8 cellular contexts compared by ENCODE assay signal in genomic region chr3:101676219-101676764, GRCh38. TPM values are rescaled to one million over a fixed set of nuclear protein-coding genes. Genes with fewer than 3 reads are reported as not detected.
DNase-seq lines count a peak whose midpoint lies in the region; ATAC-seq, FAIRE-seq and TF ChIP-seq lines count a peak whose summit lies in the region.

No MANE protein-coding gene starts in this region.

- POLR2A ChIA-PET in A549 (lab: Yijun Ruan, JAX), result interaction anchor here (0.5 to 3.6 kb wide), 10 partner anchors 9 to 1275 kb away, joined by 3 to 62 read pairs (median 6); partner anchors contain the start of genes CEP97, LNP1, NXPE3 and PCNP

- no peaks in the 10 kb centered on the region for H3K9me3 ChIP-seq in A549

- ATAC-seq in A549, result peak; percentile 84 to 93
- ATAC-seq in GM19043 (IDR thresholded peaks at IDR 0.05; ENCODE audit: low read depth, unreplicated experiment), result peak; percentile 80
- peak; percentile 69 for ATAC-seq in HG03378 (IDR thresholded peaks at IDR 0.05; ENCODE audit: unreplicated experiment)

- DNase-seq in A549 (ENCODE audit: low read depth in 1 of 2, low spot score in 1 of 2) (peak; percentile 82 to 95), lung microvascular endothelial cell (ENCODE audit: low read depth in 2 of 2) (peak; percentile 91 to 97), NCI-H69 (lab: John Stamatoyannopoulos, UW) (no peak)
- peak; percentile 90 for DNase-seq in activated CD4-positive, CD25-positive, alpha-beta regulatory T cell treated with anti-CD3 and anti-CD28 coated beads, Interleukin-2, amount 50 U/mL, for 72 hours
- DNase-seq in stimulated activated CD8-positive, alpha-beta memory T cell treated with anti-CD3 and anti-CD28 coated beads, Interleukin-12 subunit alpha, Interleukin-12 subunit beta, amount 100 ng/mL, for 24 hours (ENCODE audit: extremely low read depth), result peak; percentile 93

- no peaks in the 10 kb centered on the region for H3K9me3 Mint-ChIP-seq in dendritic cell treated with granulocyte-macrophage colony-stimulating factor and Interleukin-4, amounts not matched to agents 40 ng/mL and 50 ng/mL, for 4 days

- no peak for FAIRE-seq in A549 (lab: Jason Lieb, UNC)

- H3K4me1 Mint-ChIP-seq in dendritic cell treated with granulocyte-macrophage colony-stimulating factor and Interleukin-4, amounts not matched to agents 40 ng/mL and 50 ng/mL, for 4 days (ENCODE audit: low read depth), result peaks cover 40% of the 10 kb centered on the region

- H3K27ac ChIP-seq in A549, result peak overlapping the region; percentile 90 to 92

- intact Hi-C loops in dendritic cell treated with granulocyte-macrophage colony-stimulating factor and Interleukin-4, amounts not matched to agents 40 ng/mL and 50 ng/mL, for 4 days (cut with micrococcal nuclease), result loop anchor here (2.0 to 5.0 kb wide), 3 partner anchors 103 to 1414 kb away; partner anchors contain the start of genes NXPE3 and TBC1D23

- 1% methylated on average over 15 of the region's 57 CpGs for WGBS in A549 (ENCODE audit: missing lambda C conversion rate)

- TF ChIP-seq EP300 in A549 (IDR thresholded peaks at IDR 0.05), result no peak

- H3K27ac Mint-ChIP-seq in dendritic cell treated with granulocyte-macrophage colony-stimulating factor and Interleukin-4, amounts not matched to agents 40 ng/mL and 50 ng/mL, for 4 days, result peak overlapping the region; percentile 98

- H3K27me3 Mint-ChIP-seq in dendritic cell treated with granulocyte-macrophage colony-stimulating factor and Interleukin-4, amounts not matched to agents 40 ng/mL and 50 ng/mL, for 4 days, result no peaks in the 10 kb centered on the region

- peak overlapping the region; percentile 89 for H3K4me3 Mint-ChIP-seq in dendritic cell treated with granulocyte-macrophage colony-stimulating factor and Interleukin-4, amounts not matched to agents 40 ng/mL and 50 ng/mL, for 4 days

- TF ChIP-seq POLR2A in A549 (IDR thresholded peaks at IDR 0.05; ENCODE audit: low read length), result peak; percentile 75

- peak overlapping the region; percentile 74 for H3K4me2 ChIP-seq in A549

- peaks cover 22% of the 10 kb centered on the region for H3K4me1 ChIP-seq in A549

- H3K36me3 Mint-ChIP-seq in dendritic cell treated with granulocyte-macrophage colony-stimulating factor and Interleukin-4, amounts not matched to agents 40 ng/mL and 50 ng/mL, for 4 days (ENCODE audit: low read depth), result peaks cover 51% of the 10 kb centered on the region

- no peak for TF ChIP-seq RAD21 in A549 (conservative IDR thresholded peaks at IDR 0.05 in 1 of 2, IDR thresholded peaks at IDR 0.05 in 1 of 2)

- CTCF ChIA-PET in A549 (lab: Yijun Ruan, JAX), result interaction anchor here (1.0 to 4.3 kb wide), 9 partner anchors 11 to 104 kb away, joined by 3 to 30 read pairs (median 6); partner anchors contain the start of genes PCNP and RPL24

- H3K4me3 ChIP-seq in A549, result peak overlapping the region; percentile 95

- TF ChIP-seq CTCF in A549 (IDR thresholded peaks at IDR 0.05), result no peak

TF ChIP-seq in A549, 52 proteins besides CTCF, POLR2A, EP300 and RAD21:
- TF ChIP-seq ZC3H11A (IDR thresholded peaks at IDR 0.05) (no peak), BCL3 (IDR thresholded peaks at IDR 0.05) (peak; percentile 29; the same call in 1 of the 3 replicates), ZNF302 (CRISPR knock-in tag; IDR thresholded peaks at IDR 0.05) (no peak), FOSL2 (IDR thresholded peaks at IDR 0.05) (no peak), FOSL2 (CRISPR knock-in tag; IDR thresholded peaks at IDR 0.05) (no peak), ELK1 (IDR thresholded peaks at IDR 0.05; ENCODE audit: low read depth, low read length) (no peak), MAFK (IDR thresholded peaks at IDR 0.05; ENCODE audit: partially characterized antibody) (no peak), NFE2L2 (conservative IDR thresholded peaks at IDR 0.05; ENCODE audit: low read length) (no peak), JUNB (IDR thresholded peaks at IDR 0.05) (no peak), TP53 (CRISPR knock-in tag; IDR thresholded peaks at IDR 0.05) (no peak), MAX (IDR thresholded peaks at IDR 0.05) (peak; percentile 71), MAZ (IDR thresholded peaks at IDR 0.05; ENCODE audit: borderline replicate concordance, low read depth, low read length) (no peak), RARB (CRISPR knock-in tag; IDR thresholded peaks at IDR 0.05) (no peak), HMGXB4 (CRISPR knock-in tag; IDR thresholded peaks at IDR 0.05; ENCODE audit: borderline replicate concordance) (0 out of 2 replicates have a peak, but pooled peaks have one; percentile 12), USF2 (IDR thresholded peaks at IDR 0.05) (no peak), PHF8 (IDR thresholded peaks at IDR 0.05; ENCODE audit: borderline replicate concordance, low read depth) (0 out of 2 replicates have a peak, but pooled peaks have one; percentile 11), CBX8 (IDR thresholded peaks at IDR 0.05) (no peak), HOXA7 (CRISPR knock-in tag; IDR thresholded peaks at IDR 0.05) (no peak)

RNA-seq across cellular contexts. Expression of gene ZBTB11, which starts 0.6 kb away (rescaled TPM):
- polyA plus RNA-seq in A549 (2011; rRNA removed), result 18.8 and 24.3 TPM in 2 replicates
- polyA plus RNA-seq in A549 (2012; cell fraction: cytosol; rRNA removed), result 3.5 and 3.9 TPM in 2 replicates
- polyA plus RNA-seq in A549 (2012; cell fraction: nucleus; rRNA removed), result 5.7 and 7.6 TPM in 2 replicates
- 11.3 to 12.0 TPM (median 11.6 TPM) in 3 replicates for polyA plus RNA-seq in A549 (2017; fragmentation: RNase III; extraction: RNeasy Plus Mini Kit Qiagen cat#74134 plus additional on column Dnase treatment)
- polyA minus RNA-seq in A549 (2011; rRNA and poly(A)+ RNA removed), result 12.2 and 13.3 TPM in 2 replicates
- total RNA-seq in lung microvascular endothelial cell, result 12.2 and 18.5 TPM in 2 replicates

RNA-seq across cellular contexts. Expression of gene RPL24, which starts 10.2 kb away (rescaled TPM):
- 1,426 and 1,646 TPM in 2 replicates for polyA plus RNA-seq in A549 (2011; rRNA removed)
- polyA plus RNA-seq in A549 (2012; cell fraction: cytosol; rRNA removed), result 1,239 and 1,439 TPM in 2 replicates
- 271 and 403 TPM in 2 replicates for polyA plus RNA-seq in A549 (2012; cell fraction: nucleus; rRNA removed)
- 1,830 to 2,100 TPM (median 1,839 TPM) in 3 replicates for polyA plus RNA-seq in A549 (2017; fragmentation: RNase III; extraction: RNeasy Plus Mini Kit Qiagen cat#74134 plus additional on column Dnase treatment)
- 291 and 481 TPM in 2 replicates for polyA minus RNA-seq in A549 (2011; rRNA and poly(A)+ RNA removed)
- 2,417 and 3,012 TPM in 2 replicates for total RNA-seq in lung microvascular endothelial cell

RNA-seq across cellular contexts. Expression of gene CEP97, which starts 48.1 kb away (rescaled TPM):
- polyA plus RNA-seq in A549 (2011; rRNA removed), result 4.0 and 6.7 TPM in 2 replicates
- 0.74 and 1.0 TPM in 2 replicates for polyA plus RNA-seq in A549 (2012; cell fraction: cytosol; rRNA removed)
- 1.0 and 2.2 TPM in 2 replicates for polyA plus RNA-seq in A549 (2012; cell fraction: nucleus; rRNA removed)
- polyA plus RNA-seq in A549 (2017; fragmentation: RNase III; extraction: RNeasy Plus Mini Kit Qiagen cat#74134 plus additional on column Dnase treatment), result 4.6 to 5.2 TPM (median 5.1 TPM) in 3 replicates
- polyA minus RNA-seq in A549 (2011; rRNA and poly(A)+ RNA removed), result 5.8 TPM in 2 replicates
- total RNA-seq in lung microvascular endothelial cell, result 4.8 and 5.7 TPM in 2 replicates
